ENCODE assay signal across 8 cellular contexts in the genomic region with DNA sequence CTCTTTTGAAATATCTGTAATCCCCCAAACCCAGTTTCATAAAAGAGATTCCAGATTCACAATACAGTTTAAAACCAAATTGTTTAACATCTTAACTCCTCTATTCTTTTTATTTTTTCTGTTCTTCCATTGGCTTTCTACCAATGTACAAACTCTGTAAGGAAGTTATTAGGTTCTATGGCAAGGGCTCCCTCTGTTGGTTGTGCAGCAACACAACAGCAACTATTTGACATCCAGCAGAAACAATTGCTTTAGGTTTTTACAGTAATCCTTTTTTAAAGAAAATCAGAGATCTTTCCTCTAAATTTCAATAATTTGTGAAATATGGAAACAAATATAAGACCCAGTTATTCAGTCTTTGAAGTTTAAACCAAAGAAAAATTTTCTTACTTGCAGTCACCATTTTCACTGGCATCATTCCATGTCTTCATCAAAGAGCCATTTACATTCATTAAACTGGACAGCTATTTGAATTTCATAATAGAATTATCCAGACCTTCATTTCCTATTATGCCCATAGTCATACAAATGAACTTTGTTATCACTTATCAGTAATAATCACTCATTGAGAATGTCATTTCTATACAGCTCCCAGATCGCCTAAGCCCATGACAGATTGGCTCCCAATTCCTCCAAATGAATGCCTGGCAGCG. TPM values are rescaled to one million over a fixed set of nuclear protein-coding genes. Genes with fewer than 3 reads are reported as not detected.
DNase-seq lines count a peak whose midpoint lies in the region; ATAC-seq and TF ChIP-seq lines count a peak whose summit lies in the region.

No MANE protein-coding gene starts in this region.

- no peak overlapping the region for H3K27ac ChIP-seq in cardiac muscle cell

- no peaks in the 10 kb centered on the region for H3K4me1 Mint-ChIP-seq in brain

- intact Hi-C loops in cardiac septum (cut with DNase I): loop anchor here (2.0 to 10.0 kb wide), 3 partner anchors 48 to 415 kb away; partner anchors contain the start of gene RNF11

- no peaks in the 10 kb centered on the region for H3K4me1 ChIP-seq in cardiac muscle cell (ENCODE audit: low read depth)

- H3K27me3 Mint-ChIP-seq in brain: no peaks in the 10 kb centered on the region

- TF ChIP-seq CTCF in cardiac muscle cell (IDR thresholded peaks at IDR 0.05; ENCODE audit: low read depth, low read length) (peak; percentile 94), brain (conservative IDR thresholded peaks at IDR 0.05) (peak; percentile 84 to 91), kidney epithelial cell (IDR thresholded peaks at IDR 0.05; ENCODE audit: insufficient read depth, low read length, poor library complexity, severe bottlenecking) (peak; percentile 89)

- H3K27me3 ChIP-seq in cardiac muscle cell (no peaks in the 10 kb centered on the region), MG63 (no peaks in the 10 kb centered on the region), kidney epithelial cell (ENCODE audit: control insufficient read depth, insufficient read depth, low read length) (peaks cover 3% of the 10 kb centered on the region)

- H3K4me3 Mint-ChIP-seq in brain: no peak overlapping the region

- H3K36me3 Mint-ChIP-seq in brain: no peaks in the 10 kb centered on the region

- H3K27ac Mint-ChIP-seq in brain: no peak overlapping the region

- H3K4me3 ChIP-seq in cardiac muscle cell (no peak overlapping the region), MG63 (no peak overlapping the region), kidney epithelial cell (ENCODE audit: low read depth, low read length) (no peak overlapping the region)

- H3K36me3 ChIP-seq in cardiac muscle cell (no peaks in the 10 kb centered on the region), MG63 (no peaks in the 10 kb centered on the region), kidney epithelial cell (ENCODE audit: control insufficient read depth, insufficient read depth, low read length) (no peaks in the 10 kb centered on the region)

- no peaks in the 10 kb centered on the region for H3K9me3 Mint-ChIP-seq in brain

- H3K9me3 ChIP-seq in cardiac muscle cell (ENCODE audit: low read depth): no peaks in the 10 kb centered on the region
- H3K9me3 ChIP-seq in MG63: no peaks in the 10 kb centered on the region

- DNase-seq in cardiac muscle cell (ENCODE audit: low read depth in 1 of 2, low spot score in 1 of 2) (peak; percentile 69 to 85), cardiac septum (ENCODE audit: low spot score) (no peak), MG63 (peak; percentile 19), RPMI7951 (ENCODE audit: low read depth) (peak; percentile 63), kidney epithelial cell (ENCODE audit: low read depth) (peak; percentile 44)
- DNase-seq in stimulated activated CD4-positive, alpha-beta T cell treated with anti-CD3 and anti-CD28 coated beads, Interleukin-4, amount 100 ng/mL, for 4 hours: peak; percentile 7 to 15

- no peak for ATAC-seq in HG03520 (IDR thresholded peaks at IDR 0.05; ENCODE audit: unreplicated experiment)

RNA-seq across cellular contexts. Expression of gene RNF11, which starts 46.5 kb away (rescaled TPM):
- total RNA-seq in cardiac muscle cell: 58.8 and 78.3 TPM in 2 replicates
- polyA plus RNA-seq in cardiac muscle cell: 64.2 and 65.0 TPM in 2 replicates
- total RNA-seq in cardiac septum: 137 TPM
- 134 and 137 TPM in 2 replicates for total RNA-seq in MG63 (2014; rRNA removed; shearing (Covaris generic); ENCODE audit: low replicate concordance)
- total RNA-seq in RPMI7951 (2014; rRNA removed; shearing (Covaris generic)): 147 and 164 TPM in 2 replicates
- 153 TPM for polyA plus RNA-seq in brain (ENCODE audit: insufficient read depth, low read depth, low replicate concordance)
- 87.3 and 91.1 TPM in 2 replicates for total RNA-seq in kidney epithelial cell
